ENCODE assay signal across 1 cellular context in genomic region chr10:102479651-102480050, GRCh38.
TF ChIP-seq lines count a peak whose summit lies in the region.

No MANE protein-coding gene starts in this region.

TF ChIP-seq in A549, 52 proteins besides CTCF, POLR2A, EP300 and RAD21:
- TF ChIP-seq TP53 (CRISPR knock-in tag; IDR thresholded peaks at IDR 0.05) = no peak
- TF ChIP-seq CHD2 (IDR thresholded peaks at IDR 0.05; ENCODE audit: low read length, partially characterized antibody) = no peak
- TF ChIP-seq POLR2AphosphoS2 (conservative IDR thresholded peaks at IDR 0.05; ENCODE audit: low read length) = no peak
- no peak for TF ChIP-seq USF2 (IDR thresholded peaks at IDR 0.05)
- TF ChIP-seq REST (IDR thresholded peaks at IDR 0.05) = no peak
- TF ChIP-seq BHLHE40 (IDR thresholded peaks at IDR 0.05; ENCODE audit: low read depth, low read length) = no peak
- TF ChIP-seq JUN (IDR thresholded peaks at IDR 0.05) = no peak
- TF ChIP-seq FOSB (CRISPR knock-in tag; IDR thresholded peaks at IDR 0.05) = no peak
- TF ChIP-seq GATA3 (IDR thresholded peaks at IDR 0.05; ENCODE audit: borderline replicate concordance) = no peak
- no peak for TF ChIP-seq ESRRA (IDR thresholded peaks at IDR 0.05; ENCODE audit: borderline replicate concordance, low read length)
- no peak for TF ChIP-seq HOXB5 (CRISPR knock-in tag; IDR thresholded peaks at IDR 0.05)
- TF ChIP-seq NR3C1 (IDR thresholded peaks at IDR 0.05) = no peak
- TF ChIP-seq MAZ (IDR thresholded peaks at IDR 0.05; ENCODE audit: borderline replicate concordance, low read depth, low read length) = no peak
- TF ChIP-seq NPAS2 (CRISPR knock-in tag; IDR thresholded peaks at IDR 0.05; ENCODE audit: borderline replicate concordance) = no peak
- no peak for TF ChIP-seq RFX5 (IDR thresholded peaks at IDR 0.05)
- TF ChIP-seq PBX3 (IDR thresholded peaks at IDR 0.05) = no peak
